In genomic region chr9:137672907-137673791, GRCh38 we compare ENCODE assay signal across 8 cellular contexts. TPM values are rescaled to one million over a fixed set of nuclear protein-coding genes. Genes with fewer than 3 reads are reported as not detected.
DNase-seq lines count a peak whose midpoint lies in the region; ATAC-seq lines count a peak whose summit lies in the region.

No MANE protein-coding gene starts in this region.

- no peaks in the 10 kb centered on the region for H3K9me3 Mint-ChIP-seq in activated naive CD8-positive, alpha-beta T cell treated with anti-CD3 and anti-CD28 coated beads, Interleukin-2, amount 50 U/mL, for 24 hours

- H3K4me3 Mint-ChIP-seq in activated naive CD8-positive, alpha-beta T cell treated with anti-CD3 and anti-CD28 coated beads, Interleukin-2, amount 50 U/mL, for 24 hours: no peak overlapping the region

- H3K36me3 ChIP-seq in HUES64 (ENCODE audit: insufficient read depth, low read length): no peaks in the 10 kb centered on the region

- no peak overlapping the region for H3K9ac ChIP-seq in HUES64 (ENCODE audit: low read depth, low read length)

- H3K27ac ChIP-seq in HUES64 (ENCODE audit: low read depth, low read length): 0 out of 2 replicates have a peak overlapping the region, but pooled peaks have one; percentile 15

- peaks cover 47% of the 10 kb centered on the region for H3K4me1 ChIP-seq in HUES64 (ENCODE audit: insufficient read depth, low read length)

- ATAC-seq in GM19463 (IDR thresholded peaks at IDR 0.05; ENCODE audit: unreplicated experiment) (peak; percentile 62), left ventricle myocardium superior (peak; percentile 63), sciatic nerve (peak; percentile 83), HG03025 (IDR thresholded peaks at IDR 0.05; ENCODE audit: low FRiP score, unreplicated experiment) (no peak)
- peak; percentile 56 for ATAC-seq in activated naive CD8-positive, alpha-beta T cell treated with anti-CD3 and anti-CD28 coated beads, Interleukin-2, amount 50 U/mL, for 24 hours

- H3K36me3 Mint-ChIP-seq in activated naive CD8-positive, alpha-beta T cell treated with anti-CD3 and anti-CD28 coated beads, Interleukin-2, amount 50 U/mL, for 24 hours (ENCODE audit: low read depth): peaks cover 18% of the 10 kb centered on the region

- H3K4me1 Mint-ChIP-seq in activated naive CD8-positive, alpha-beta T cell treated with anti-CD3 and anti-CD28 coated beads, Interleukin-2, amount 50 U/mL, for 24 hours: peaks cover 42% of the 10 kb centered on the region

- peak overlapping the region; percentile 3 for H3K27ac Mint-ChIP-seq in activated naive CD8-positive, alpha-beta T cell treated with anti-CD3 and anti-CD28 coated beads, Interleukin-2, amount 50 U/mL, for 24 hours

- 73% methylated on average over 12 of the region's 13 CpGs for WGBS in HUES64

- no peaks in the 10 kb centered on the region for H3K9me3 ChIP-seq in HUES64 (ENCODE audit: insufficient read depth, low read depth, low read length)

- no peaks in the 10 kb centered on the region for H3K27me3 Mint-ChIP-seq in activated naive CD8-positive, alpha-beta T cell treated with anti-CD3 and anti-CD28 coated beads, Interleukin-2, amount 50 U/mL, for 24 hours

- peak; percentile 33 for DNase-seq in DMS114 treated with DMSO at 0.1 percent for 48 hours (lab: John Stamatoyannopoulos, UW; ENCODE audit: unreplicated experiment)
- DNase-seq in OCI-M1 (lab: John Stamatoyannopoulos, UW): peak; percentile 68
- DNase-seq in activated naive CD8-positive, alpha-beta T cell treated with anti-CD3 and anti-CD28 coated beads, Interleukin-2, amount 50 U/mL, for 24 hours: peak; percentile 27
- DNase-seq in left ventricle myocardium superior: peak; percentile 69
- DNase-seq in sciatic nerve (ENCODE audit: low spot score): no peak

- intact Hi-C loops in left ventricle myocardium superior (cut with micrococcal nuclease) (no loop called here), sciatic nerve (cut with DNase I) (no loop called here)

- H3K27me3 ChIP-seq in HUES64 (ENCODE audit: insufficient read depth, low read length): no peaks in the 10 kb centered on the region

- no peak overlapping the region for H3K4me3 ChIP-seq in HUES64 (ENCODE audit: low read length)

RNA-seq across cellular contexts. Expression of gene EHMT1, which starts 54.3 kb away (rescaled TPM):
- 68.1 TPM for polyA plus RNA-seq in HUES64 (2013, experiment 1 of 2)
- polyA plus RNA-seq in HUES64 (2013, experiment 2 of 2): 69.5 TPM
- total RNA-seq in left ventricle myocardium superior (37.0 TPM), sciatic nerve (104 TPM)
